Comparison of ENCODE assay signal across 1 cellular context in the genomic region with DNA sequence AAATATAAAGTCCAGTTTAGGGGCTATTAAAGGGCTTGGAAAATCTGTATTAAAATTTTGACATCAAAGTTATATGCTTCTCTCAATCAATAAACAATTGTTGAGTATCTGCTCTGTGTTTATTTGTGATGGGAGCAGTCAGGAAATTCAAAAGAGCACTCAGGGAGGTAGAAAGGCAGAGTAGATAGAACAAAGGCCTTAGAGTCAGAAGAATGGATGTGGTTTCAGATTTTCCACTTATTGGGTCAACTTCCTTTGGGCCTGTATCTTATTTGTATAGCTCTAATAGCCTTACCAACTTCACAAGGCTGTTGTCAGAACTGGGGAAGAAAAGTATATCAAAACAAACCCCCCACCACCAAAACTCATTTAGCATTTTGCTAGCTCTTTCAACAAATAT.
TF ChIP-seq lines count a peak whose summit lies in the region.

No MANE protein-coding gene starts in this region.

TF ChIP-seq in IMR-90, 13 proteins besides CTCF, POLR2A, EP300 and RAD21 (continued from another document):
- TF ChIP-seq, protein P1, sequence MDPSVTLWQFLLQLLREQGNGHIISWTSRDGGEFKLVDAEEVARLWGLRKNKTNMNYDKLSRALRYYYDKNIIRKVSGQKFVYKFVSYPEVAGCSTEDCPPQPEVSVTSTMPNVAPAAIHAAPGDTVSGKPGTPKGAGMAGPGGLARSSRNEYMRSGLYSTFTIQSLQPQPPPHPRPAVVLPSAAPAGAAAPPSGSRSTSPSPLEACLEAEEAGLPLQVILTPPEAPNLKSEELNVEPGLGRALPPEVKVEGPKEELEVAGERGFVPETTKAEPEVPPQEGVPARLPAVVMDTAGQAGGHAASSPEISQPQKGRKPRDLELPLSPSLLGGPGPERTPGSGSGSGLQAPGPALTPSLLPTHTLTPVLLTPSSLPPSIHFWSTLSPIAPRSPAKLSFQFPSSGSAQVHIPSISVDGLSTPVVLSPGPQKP (IDR thresholded peaks at IDR 0.05; ENCODE audit: borderline replicate concordance, low read depth, low read length) = no peak
- no peak for TF ChIP-seq USF2 (IDR thresholded peaks at IDR 0.05; ENCODE audit: low read depth, low read length)
- no peak for TF ChIP-seq MAFK (IDR thresholded peaks at IDR 0.05; ENCODE audit: low read depth, low read length)
- TF ChIP-seq CEBPB (IDR thresholded peaks at IDR 0.05; ENCODE audit: low read depth, low read length) = no peak
- no peak for TF ChIP-seq BHLHE40 (IDR thresholded peaks at IDR 0.05; ENCODE audit: low read depth, low read length)
- TF ChIP-seq RCOR1 (IDR thresholded peaks at IDR 0.05; ENCODE audit: insufficient replicate concordance, low read length) = no peak
- TF ChIP-seq CHD1 (IDR thresholded peaks at IDR 0.05; ENCODE audit: low read depth, low read length) = no peak
- TF ChIP-seq MAZ (IDR thresholded peaks at IDR 0.05; ENCODE audit: borderline replicate concordance, low read depth, low read length) = no peak
- TF ChIP-seq FOS (IDR thresholded peaks at IDR 0.05; ENCODE audit: low read depth, low read length) = no peak
TF ChIP-seq in IMR-90: peak in this region for 0.
